In the genomic region with DNA sequence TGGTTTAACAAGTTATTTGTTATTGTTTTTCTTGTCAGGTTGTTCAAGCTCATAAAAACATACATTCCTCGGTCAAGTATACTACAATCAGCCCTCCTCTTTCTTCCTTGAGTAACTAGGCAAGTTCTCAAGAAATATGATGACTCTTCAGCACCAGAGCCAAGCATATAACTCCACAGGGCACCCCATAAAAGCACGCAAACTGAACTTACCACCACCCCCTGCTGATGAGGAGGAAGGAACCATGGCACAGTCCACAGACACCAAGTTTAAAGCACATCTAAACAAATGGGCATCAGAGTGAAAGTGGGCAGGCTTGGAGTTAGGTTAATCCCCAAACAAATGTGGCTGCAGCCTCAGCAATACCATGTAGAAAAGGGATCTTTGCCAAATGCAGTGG, we compare ENCODE assay signal across 1 cellular context.
TF ChIP-seq lines count a peak whose summit lies in the region.

No MANE protein-coding gene starts in this region.

TF ChIP-seq in neural cell, 6 proteins besides CTCF, POLR2A, EP300 and RAD21 (continued from another document):
- TF ChIP-seq, protein P1, sequence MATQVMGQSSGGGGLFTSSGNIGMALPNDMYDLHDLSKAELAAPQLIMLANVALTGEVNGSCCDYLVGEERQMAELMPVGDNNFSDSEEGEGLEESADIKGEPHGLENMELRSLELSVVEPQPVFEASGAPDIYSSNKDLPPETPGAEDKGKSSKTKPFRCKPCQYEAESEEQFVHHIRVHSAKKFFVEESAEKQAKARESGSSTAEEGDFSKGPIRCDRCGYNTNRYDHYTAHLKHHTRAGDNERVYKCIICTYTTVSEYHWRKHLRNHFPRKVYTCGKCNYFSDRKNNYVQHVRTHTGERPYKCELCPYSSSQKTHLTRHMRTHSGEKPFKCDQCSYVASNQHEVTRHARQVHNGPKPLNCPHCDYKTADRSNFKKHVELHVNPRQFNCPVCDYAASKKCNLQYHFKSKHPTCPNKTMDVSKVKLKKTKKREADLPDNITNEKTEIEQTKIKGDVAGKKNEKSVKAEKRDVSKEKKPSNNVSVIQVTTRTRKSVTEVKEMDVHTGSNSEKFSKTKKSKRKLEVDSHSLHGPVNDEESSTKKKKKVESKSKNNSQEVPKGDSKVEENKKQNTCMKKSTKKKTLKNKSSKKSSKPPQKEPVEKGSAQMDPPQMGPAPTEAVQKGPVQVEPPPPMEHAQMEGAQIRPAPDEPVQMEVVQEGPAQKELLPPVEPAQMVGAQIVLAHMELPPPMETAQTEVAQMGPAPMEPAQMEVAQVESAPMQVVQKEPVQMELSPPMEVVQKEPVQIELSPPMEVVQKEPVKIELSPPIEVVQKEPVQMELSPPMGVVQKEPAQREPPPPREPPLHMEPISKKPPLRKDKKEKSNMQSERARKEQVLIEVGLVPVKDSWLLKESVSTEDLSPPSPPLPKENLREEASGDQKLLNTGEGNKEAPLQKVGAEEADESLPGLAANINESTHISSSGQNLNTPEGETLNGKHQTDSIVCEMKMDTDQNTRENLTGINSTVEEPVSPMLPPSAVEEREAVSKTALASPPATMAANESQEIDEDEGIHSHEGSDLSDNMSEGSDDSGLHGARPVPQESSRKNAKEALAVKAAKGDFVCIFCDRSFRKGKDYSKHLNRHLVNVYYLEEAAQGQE (IDR thresholded peaks at IDR 0.05; ENCODE audit: borderline replicate concordance), result no peak
- TF ChIP-seq TAF1 (IDR thresholded peaks at IDR 0.05; ENCODE audit: low read depth), result no peak
- no peak for TF ChIP-seq SMC3 (conservative IDR thresholded peaks at IDR 0.05; ENCODE audit: poor library complexity)
- TF ChIP-seq POLR2AphosphoS5 (IDR thresholded peaks at IDR 0.05), result no peak
